1 cellular context compared by ENCODE assay signal in the genomic region with DNA sequence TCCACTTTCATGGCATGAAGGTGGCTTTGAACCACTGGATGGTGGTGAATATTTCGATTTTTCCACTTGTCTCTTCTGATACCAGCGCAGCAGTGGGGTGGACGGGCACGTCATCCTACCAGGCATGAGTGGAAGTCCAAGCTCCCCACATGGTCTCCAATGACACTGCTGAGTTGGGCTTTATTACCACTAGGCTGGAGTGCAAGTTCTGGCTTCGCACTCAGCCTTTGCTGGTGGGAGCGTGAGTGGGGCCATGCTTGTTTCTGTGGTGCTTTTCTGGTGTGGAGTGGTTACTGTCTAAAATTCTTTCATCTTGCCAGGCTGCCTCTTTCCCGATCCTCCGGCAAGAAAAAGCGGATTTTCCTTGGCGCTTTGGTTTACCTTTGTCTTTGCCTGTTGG.
TF ChIP-seq lines count a peak whose summit lies in the region.

No MANE protein-coding gene starts in this region.

TF ChIP-seq in H1, 55 proteins besides CTCF, POLR2A, EP300 and RAD21 (continued from another document):
- TF ChIP-seq ATF2 (IDR thresholded peaks at IDR 0.05; ENCODE audit: low read length) (no peak), EGR1 (IDR thresholded peaks at IDR 0.05; ENCODE audit: borderline replicate concordance, low read depth, low read length) (no peak), SP1 (IDR thresholded peaks at IDR 0.05; ENCODE audit: low read depth, low read length) (no peak), JUND (IDR thresholded peaks at IDR 0.05; ENCODE audit: low read length) (no peak), KDM1A (IDR thresholded peaks at IDR 0.05; ENCODE audit: borderline replicate concordance, low read length) (no peak), ZNF274 (IDR thresholded peaks at IDR 0.05; ENCODE audit: borderline replicate concordance, extremely low read depth, low read length) (no peak), RFX5 (IDR thresholded peaks at IDR 0.05; ENCODE audit: borderline replicate concordance, low read depth, low read length) (no peak), SUZ12 (IDR thresholded peaks at IDR 0.05; ENCODE audit: low read length) (no peak), CHD1 (IDR thresholded peaks at IDR 0.05; ENCODE audit: low read depth, low read length) (no peak), CREB1 (IDR thresholded peaks at IDR 0.05) (no peak), BACH1 (IDR thresholded peaks at IDR 0.05; ENCODE audit: low read length) (no peak), FOSL1 (IDR thresholded peaks at IDR 0.05; ENCODE audit: insufficient read depth, low read depth, low read length) (no peak), NRF1 (IDR thresholded peaks at IDR 0.05; ENCODE audit: low read depth, low read length) (no peak), POU5F1 (IDR thresholded peaks at IDR 0.05; ENCODE audit: low read depth, low read length) (no peak), JUN (IDR thresholded peaks at IDR 0.05; ENCODE audit: low read depth, low read length) (no peak), KDM4A (IDR thresholded peaks at IDR 0.05; ENCODE audit: low read depth, low read length, severe bottlenecking) (no peak), SIRT6 (IDR thresholded peaks at IDR 0.05; ENCODE audit: low read length) (no peak), POLR2AphosphoS5 (IDR thresholded peaks at IDR 0.05; ENCODE audit: low read depth, low read length) (no peak), TBP (IDR thresholded peaks at IDR 0.05; ENCODE audit: low read depth, low read length) (no peak)
